ENCODE assay signal across 39 cellular contexts in the genomic region with DNA sequence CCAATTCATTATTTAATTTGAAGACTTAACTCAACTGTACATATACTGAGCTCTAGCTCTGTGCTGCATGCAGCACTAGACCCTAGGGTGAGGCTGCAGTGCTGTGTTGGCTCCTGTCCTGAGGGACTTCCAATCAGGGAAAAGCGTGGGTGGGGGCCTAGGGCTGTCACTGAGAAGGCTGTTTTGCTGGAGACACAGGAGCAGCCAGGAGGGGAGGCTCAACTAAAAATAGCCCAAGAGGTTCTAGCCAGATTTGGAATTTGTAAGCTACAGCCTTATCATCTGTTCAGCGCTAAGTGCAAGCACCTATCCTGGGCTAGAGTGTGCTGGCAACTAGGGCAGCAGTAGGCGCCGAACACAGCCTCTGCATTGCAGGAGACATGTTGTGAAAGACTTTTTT.
"Had no signal": no experiment of that assay in that cellular context is flagged by ENCODE, and none has a peak within 500 bp of the region (broad histone marks: within the 10 kb centered on the region; RNA-seq: fewer than 3 reads in every experiment).

No MANE protein-coding gene starts in this region.

- H3K36me3 ChIP-seq: brain microvascular endothelial cell, Peyer's patch, SJCRH30, WERI-Rb-1 had no signal

- H3K4me3 ChIP-seq: Peyer's patch, SJCRH30, SK-N-MC had no signal

- DNase-seq: activated CD4-positive, alpha-beta T cell treated with anti-CD3 and anti-CD28 coated beads for 1 hour; activated CD4-positive, alpha-beta T cell treated with anti-CD3 and anti-CD28 coated beads for 48 hours; activated CD4-positive, alpha-beta T cell treated with anti-CD3 and anti-CD28 coated beads, Interleukin-2, amount 50 U/mL, for 48 hours; activated CD4-positive, CD25-positive, alpha-beta regulatory T cell; activated CD8-positive, alpha-beta memory T cell treated with anti-CD3 and anti-CD28 coated beads for 24 hours; activated CD8-positive, alpha-beta memory T cell treated with anti-CD3 and anti-CD28 coated beads, Interleukin-2, amount 10 ng/mL, durations not matched to agents 7 days and 5 days; activated CD8-positive, alpha-beta memory T cell treated with anti-CD3 and anti-CD28 coated beads, Interleukin-2, amount 50 U/mL, for 48 hours; activated effector memory CD4-positive, alpha-beta T cell treated with anti-CD3 and anti-CD28 coated beads, Interleukin-2, amount 50 U/mL, for 16 hours; activated naive CD4-positive, alpha-beta T cell; activated naive CD4-positive, alpha-beta T cell treated with anti-CD3 and anti-CD28 coated beads, Interleukin-2, amount 50 U/mL, for 16 hours; activated naive CD8-positive, alpha-beta T cell treated with anti-CD3 and anti-CD28 coated beads for 36 hours; activated T-cell treated with anti-CD3 and anti-CD28 coated beads, Interleukin-2, amount 50 U/mL, for 1 hour; activated T-cell treated with anti-CD3 and anti-CD28 coated beads, Interleukin-2, amount 50 U/mL, for 72 hours; amniotic stem cell; aorta; brain microvascular endothelial cell; Kasumi-1; KG1; MM.1S; MV-4-11; NCI-H1092; NCI-H146; NCI-H187; NCI-H2029 treated with DMSO at 0.1 percent for 48 hours; NCI-H2107; NCI-H2171; NCI-H510A; NCI-H526; NCI-H748 treated with DMSO at 0.1 percent for 48 hours; NK-92 treated with Interleukin-12 subunit alpha and Interleukin-12 subunit beta, amount 100 ng/mL, for 24 hours; PC-3; Peyer's patch; SHP77; SJCRH30; T1000; WERI-Rb-1 had no signal

- H3K4me1 Mint-ChIP-seq: activated CD8-positive, alpha-beta memory T cell treated with anti-CD3 and anti-CD28 coated beads, Interleukin-2, amount 10 ng/mL, durations not matched to agents 7 days and 5 days; activated naive CD8-positive, alpha-beta T cell treated with anti-CD3 and anti-CD28 coated beads for 36 hours; activated T-helper 17 cell treated with anti-CD3 and anti-CD28 coated beads, Interleukin-2, amount 50 U/mL, for 72 hours had no signal

- ATAC-seq: activated CD8-positive, alpha-beta memory T cell treated with anti-CD3 and anti-CD28 coated beads, Interleukin-2, amount 10 ng/mL, durations not matched to agents 7 days and 5 days; activated T-cell treated with anti-CD3 and anti-CD28 coated beads, Interleukin-2, amount 50 U/mL, for 72 hours; activated T-helper 17 cell treated with anti-CD3 and anti-CD28 coated beads, Interleukin-2, amount 50 U/mL, for 72 hours; PC-3 had no signal

- H3K27ac Mint-ChIP-seq: activated CD8-positive, alpha-beta memory T cell treated with anti-CD3 and anti-CD28 coated beads, Interleukin-2, amount 10 ng/mL, durations not matched to agents 7 days and 5 days; activated naive CD8-positive, alpha-beta T cell treated with anti-CD3 and anti-CD28 coated beads for 36 hours; activated T-cell treated with anti-CD3 and anti-CD28 coated beads, Interleukin-2, amount 50 U/mL, for 72 hours; activated T-helper 17 cell treated with anti-CD3 and anti-CD28 coated beads, Interleukin-2, amount 50 U/mL, for 72 hours had no signal

- H3K4me1 ChIP-seq: Peyer's patch, SJCRH30 had no signal

- H3K36me3 Mint-ChIP-seq: activated CD8-positive, alpha-beta memory T cell treated with anti-CD3 and anti-CD28 coated beads, Interleukin-2, amount 10 ng/mL, durations not matched to agents 7 days and 5 days; activated naive CD8-positive, alpha-beta T cell treated with anti-CD3 and anti-CD28 coated beads for 36 hours had no signal

- H3K27ac ChIP-seq: brain microvascular endothelial cell, Peyer's patch, RWPE1, SJCRH30, SK-N-MC, WERI-Rb-1 had no signal

- H3K27me3 ChIP-seq: brain microvascular endothelial cell, Peyer's patch, SJCRH30 had no signal

- H3K9me3 Mint-ChIP-seq: activated T-cell treated with anti-CD3 and anti-CD28 coated beads, Interleukin-2, amount 50 U/mL, for 72 hours had no signal

- H3K9me3 ChIP-seq: Peyer's patch, SJCRH30 had no signal

- H3K4me3 Mint-ChIP-seq: activated CD8-positive, alpha-beta memory T cell treated with anti-CD3 and anti-CD28 coated beads, Interleukin-2, amount 10 ng/mL, durations not matched to agents 7 days and 5 days; activated naive CD8-positive, alpha-beta T cell treated with anti-CD3 and anti-CD28 coated beads for 36 hours; activated T-cell treated with anti-CD3 and anti-CD28 coated beads, Interleukin-2, amount 50 U/mL, for 72 hours; activated T-helper 17 cell treated with anti-CD3 and anti-CD28 coated beads, Interleukin-2, amount 50 U/mL, for 72 hours had no signal

- H3K27me3 Mint-ChIP-seq: activated CD8-positive, alpha-beta memory T cell treated with anti-CD3 and anti-CD28 coated beads, Interleukin-2, amount 10 ng/mL, durations not matched to agents 7 days and 5 days had no signal
